ENCODE assay signal across 1 cellular context in the genomic region with DNA sequence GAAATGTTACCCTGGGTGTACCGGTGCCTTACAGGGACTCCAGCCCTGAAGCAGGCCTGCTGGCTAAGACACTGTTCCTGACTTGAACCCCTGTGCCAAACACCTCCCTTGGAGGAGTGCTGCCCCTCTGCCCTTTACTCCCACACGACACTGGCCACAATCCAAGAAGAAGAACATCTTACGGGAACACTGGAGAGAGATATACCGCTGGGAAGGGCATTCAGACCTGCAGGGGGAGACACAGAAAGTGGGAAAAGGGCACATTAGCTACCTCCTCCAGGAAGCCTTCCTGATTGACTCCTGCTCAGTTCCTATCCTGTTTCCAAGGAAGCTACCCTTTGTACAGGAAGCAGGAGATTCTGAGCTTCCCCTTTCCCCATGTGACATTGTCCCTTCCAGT.
TF ChIP-seq lines count a peak whose summit lies in the region.

No MANE protein-coding gene starts in this region.

TF ChIP-seq in GM23338, 12 proteins besides CTCF, POLR2A, EP300 and RAD21 (continued from another document):
- TF ChIP-seq, protein P1, sequence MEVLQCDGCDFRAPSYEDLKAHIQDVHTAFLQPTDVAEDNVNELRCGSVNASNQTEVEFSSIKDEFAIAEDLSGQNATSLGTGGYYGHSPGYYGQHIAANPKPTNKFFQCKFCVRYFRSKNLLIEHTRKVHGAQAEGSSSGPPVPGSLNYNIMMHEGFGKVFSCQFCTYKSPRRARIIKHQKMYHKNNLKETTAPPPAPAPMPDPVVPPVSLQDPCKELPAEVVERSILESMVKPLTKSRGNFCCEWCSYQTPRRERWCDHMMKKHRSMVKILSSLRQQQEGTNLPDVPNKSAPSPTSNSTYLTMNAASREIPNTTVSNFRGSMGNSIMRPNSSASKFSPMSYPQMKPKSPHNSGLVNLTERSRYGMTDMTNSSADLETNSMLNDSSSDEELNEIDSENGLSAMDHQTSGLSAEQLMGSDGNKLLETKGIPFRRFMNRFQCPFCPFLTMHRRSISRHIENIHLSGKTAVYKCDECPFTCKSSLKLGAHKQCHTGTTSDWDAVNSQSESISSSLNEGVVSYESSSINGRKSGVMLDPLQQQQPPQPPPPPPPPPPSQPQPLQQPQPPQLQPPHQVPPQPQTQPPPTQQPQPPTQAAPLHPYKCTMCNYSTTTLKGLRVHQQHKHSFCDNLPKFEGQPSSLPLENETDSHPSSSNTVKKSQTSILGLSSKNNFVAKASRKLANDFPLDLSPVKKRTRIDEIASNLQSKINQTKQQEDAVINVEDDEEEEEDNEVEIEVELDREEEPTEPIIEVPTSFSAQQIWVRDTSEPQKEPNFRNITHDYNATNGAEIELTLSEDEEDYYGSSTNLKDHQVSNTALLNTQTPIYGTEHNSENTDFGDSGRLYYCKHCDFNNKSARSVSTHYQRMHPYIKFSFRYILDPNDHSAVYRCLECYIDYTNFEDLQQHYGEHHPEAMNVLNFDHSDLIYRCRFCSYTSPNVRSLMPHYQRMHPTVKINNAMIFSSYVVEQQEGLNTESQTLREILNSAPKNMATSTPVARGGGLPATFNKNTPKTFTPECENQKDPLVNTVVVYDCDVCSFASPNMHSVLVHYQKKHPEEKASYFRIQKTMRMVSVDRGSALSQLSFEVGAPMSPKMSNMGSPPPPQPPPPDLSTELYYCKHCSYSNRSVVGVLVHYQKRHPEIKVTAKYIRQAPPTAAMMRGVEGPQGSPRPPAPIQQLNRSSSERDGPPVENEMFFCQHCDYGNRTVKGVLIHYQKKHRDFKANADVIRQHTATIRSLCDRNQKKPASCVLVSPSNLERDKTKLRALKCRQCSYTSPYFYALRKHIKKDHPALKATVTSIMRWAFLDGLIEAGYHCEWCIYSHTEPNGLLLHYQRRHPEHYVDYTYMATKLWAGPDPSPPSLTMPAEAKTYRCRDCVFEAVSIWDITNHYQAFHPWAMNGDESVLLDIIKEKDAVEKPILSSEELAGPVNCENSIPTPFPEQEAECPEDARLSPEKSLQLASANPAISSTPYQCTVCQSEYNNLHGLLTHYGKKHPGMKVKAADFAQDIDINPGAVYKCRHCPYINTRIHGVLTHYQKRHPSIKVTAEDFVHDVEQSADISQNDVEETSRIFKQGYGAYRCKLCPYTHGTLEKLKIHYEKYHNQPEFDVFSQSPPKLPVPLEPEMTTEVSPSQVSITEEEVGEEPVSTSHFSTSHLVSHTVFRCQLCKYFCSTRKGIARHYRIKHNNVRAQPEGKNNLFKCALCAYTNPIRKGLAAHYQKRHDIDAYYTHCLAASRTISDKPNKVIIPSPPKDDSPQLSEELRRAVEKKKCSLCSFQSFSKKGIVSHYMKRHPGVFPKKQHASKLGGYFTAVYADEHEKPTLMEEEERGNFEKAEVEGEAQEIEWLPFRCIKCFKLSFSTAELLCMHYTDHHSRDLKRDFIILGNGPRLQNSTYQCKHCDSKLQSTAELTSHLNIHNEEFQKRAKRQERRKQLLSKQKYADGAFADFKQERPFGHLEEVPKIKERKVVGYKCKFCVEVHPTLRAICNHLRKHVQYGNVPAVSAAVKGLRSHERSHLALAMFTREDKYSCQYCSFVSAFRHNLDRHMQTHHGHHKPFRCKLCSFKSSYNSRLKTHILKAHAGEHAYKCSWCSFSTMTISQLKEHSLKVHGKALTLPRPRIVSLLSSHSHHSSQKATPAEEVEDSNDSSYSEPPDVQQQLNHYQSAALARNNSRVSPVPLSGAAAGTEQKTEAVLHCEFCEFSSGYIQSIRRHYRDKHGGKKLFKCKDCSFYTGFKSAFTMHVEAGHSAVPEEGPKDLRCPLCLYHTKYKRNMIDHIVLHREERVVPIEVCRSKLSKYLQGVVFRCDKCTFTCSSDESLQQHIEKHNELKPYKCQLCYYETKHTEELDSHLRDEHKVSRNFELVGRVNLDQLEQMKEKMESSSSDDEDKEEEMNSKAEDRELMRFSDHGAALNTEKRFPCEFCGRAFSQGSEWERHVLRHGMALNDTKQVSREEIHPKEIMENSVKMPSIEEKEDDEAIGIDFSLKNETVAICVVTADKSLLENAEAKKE (CRISPR knock-in tag; IDR thresholded peaks at IDR 0.05): no peak
- no peak for TF ChIP-seq NANOG (IDR thresholded peaks at IDR 0.05; ENCODE audit: borderline replicate concordance)
- TF ChIP-seq EZH2 (IDR thresholded peaks at IDR 0.05; ENCODE audit: low read depth, unreplicated experiment): no peak
- no peak for TF ChIP-seq CREB1 (CRISPR knock-in tag; IDR thresholded peaks at IDR 0.05; ENCODE audit: low read depth)
- no peak for TF ChIP-seq EZH2phosphoT487 (IDR thresholded peaks at IDR 0.05; ENCODE audit: unreplicated experiment)
